25 cellular contexts compared by ENCODE assay signal in genomic region chr1:17599301-17600300, GRCh38.
A peak's percentile ranks its signal among the peaks of the same experiment; 100 is the strongest.
DNase-seq lines count a peak whose midpoint lies in the region; ATAC-seq and TF ChIP-seq lines count a peak whose summit lies in the region.
"Had no signal": no experiment of that assay in that cellular context is flagged by ENCODE, and none has a peak within 500 bp of the region (broad histone marks: within the 10 kb centered on the region; RNA-seq: fewer than 3 reads in every experiment).

No MANE protein-coding gene starts in this region.

- ATAC-seq in esophagus mucosa (peak; percentile 11), HG02973 (IDR thresholded peaks at IDR 0.05; ENCODE audit: unreplicated experiment) (no peak)
- ATAC-seq: effector memory CD8-positive, alpha-beta T cell; HCT116; mucosa of descending colon had no signal

- no peak overlapping the region for H3K4me3 ChIP-seq in ascending aorta
- no peak overlapping the region for H3K4me3 ChIP-seq in mucosa of rectum (ENCODE audit: low read length in 2 of 2)
- H3K4me3 ChIP-seq in thyroid gland (replicated peaks in 1 of 3): no peak overlapping the region
- H3K4me3 ChIP-seq in BE2C (ENCODE audit: low read depth, low read length): no peak overlapping the region
- H3K4me3 ChIP-seq: lung, mucosa of descending colon, pancreas, SK-N-MC, stomach had no signal

- H3K36me3 ChIP-seq in ascending aorta (peaks cover 15 to 19% of the 10 kb centered on the region in 2 donors), mucosa of rectum (ENCODE audit: control insufficient read depth in 2 of 2, insufficient read depth in 2 of 2, low read length in 2 of 2) (peaks cover 7 to 14% of the 10 kb centered on the region in 2 donors), thyroid gland (no peaks in the 10 kb centered on the region), BE2C (no peaks in the 10 kb centered on the region)

- peak overlapping the region; percentile 42 to 50 for H3K9ac ChIP-seq in mucosa of rectum (ENCODE audit: low read depth in 1 of 2, low read length in 2 of 2)

- peak in 1 of 2 donors; percentile 34 for TF ChIP-seq POLR2A in thyroid gland (IDR thresholded peaks at IDR 0.05)

- H3K9me3 ChIP-seq in ascending aorta (no peaks in the 10 kb centered on the region), mucosa of rectum (ENCODE audit: control insufficient read depth in 2 of 2, low read length in 2 of 2) (no peaks in the 10 kb centered on the region), thyroid gland (no peaks in the 10 kb centered on the region), BE2C (no peaks in the 10 kb centered on the region)
- H3K9me3 ChIP-seq: Caco-2, mucosa of descending colon, pancreas, stomach had no signal

- no peak for TF ChIP-seq CTCF in ascending aorta (IDR thresholded peaks at IDR 0.05)
- no peak for TF ChIP-seq CTCF in thyroid gland (IDR thresholded peaks at IDR 0.05)
- TF ChIP-seq CTCF in BE2C (IDR thresholded peaks at IDR 0.05; ENCODE audit: low read depth, low read length): no peak

- 32 to 42% methylated on average over 17 of the region's 17 CpGs for WGBS in thyroid gland, 2 donors

- H3K27me3 ChIP-seq in ascending aorta (no peaks in the 10 kb centered on the region), mucosa of rectum (ENCODE audit: control insufficient read depth in 2 of 2, insufficient read depth in 2 of 2, low read length in 2 of 2) (no peaks in the 10 kb centered on the region), thyroid gland (no peaks in the 10 kb centered on the region), BE2C (no peaks in the 10 kb centered on the region)
- H3K27me3 ChIP-seq: pancreas, stomach had no signal

- H3K4me1 ChIP-seq in ascending aorta (peaks cover 18 to 61% of the 10 kb centered on the region in 2 donors), mucosa of rectum (ENCODE audit: control insufficient read depth in 2 of 2, insufficient read depth in 2 of 2, low read length in 2 of 2) (peaks cover 42 to 67% of the 10 kb centered on the region in 2 donors), thyroid gland (peaks cover 50 to 67% of the 10 kb centered on the region in 2 donors), BE2C (peaks cover 36% of the 10 kb centered on the region)

- DNase-seq in ascending aorta (ENCODE audit: low spot score in 2 of 2) (no peak), thyroid gland (peak; percentile 88 to 91), BE2C (no peak)
- DNase-seq in stimulated activated CD4-positive, alpha-beta T cell treated with anti-CD3 and anti-CD28 coated beads, Interleukin-1b, Interleukin-23, amount 100 ng/mL, for 48 hours: no peak
- DNase-seq: activated B cell treated with CpG ODN at 0.5 μM for 24 hours; activated CD4-positive, alpha-beta T cell treated with anti-CD3 and anti-CD28 coated beads, Interleukin-2, amount 10 ng/mL, durations not matched to agents 7 days and 5 days; activated gamma-delta T cell; activated naive CD8-positive, alpha-beta T cell treated with anti-CD3 and anti-CD28 coated beads for 36 hours; activated T-cell treated with anti-CD3 and anti-CD28 coated beads, Interleukin-2, amount 50 U/mL, for 24 hours; anterior cingulate cortex; Caco-2; effector memory CD8-positive, alpha-beta T cell; NCI-H146; NCI-H82; pancreas; RPMI8226; stomach had no signal

- intact Hi-C loops in ascending aorta (cut with DNase I) (no loop called here), thyroid gland (cut with DNase I) (loop anchor here (10.0 kb wide), 1 partner anchor 175 kb away; no protein-coding TSS in a partner anchor)

- H3K27ac ChIP-seq in ascending aorta (peak overlapping the region; percentile 72 to 83), mucosa of rectum (ENCODE audit: low read depth in 2 of 2, low read length in 2 of 2) (peak overlapping the region; percentile 58 to 76), thyroid gland (peak overlapping the region; percentile 89 to 95 (median 92))
- H3K27ac ChIP-seq: C4-2B, pancreas, SK-N-MC, stomach had no signal

Comparison
In these comparisons a context has a peak if more than half of its experiments do, and no peak if none do; other contexts are left out.
1. DNase-seq: peak in thyroid gland (2 of 2); none in ascending aorta (0 of 2), BE2C (single experiment) and stimulated activated CD4-positive, alpha-beta T cell treated with anti-CD3 and anti-CD28 coated beads, Interleukin-1b, Interleukin-23, amount 100 ng/mL, for 48 hours (single experiment).
2. Peak in every context shown above with its lines, with median percentiles within 50 percentile points of each other: H3K27ac ChIP-seq.